ENCODE assay signal across 11 cellular contexts in genomic region chr4:41418444-41418843, GRCh38.
A peak's percentile ranks its signal among the peaks of the same experiment; 100 is the strongest.
DNase-seq lines count a peak whose midpoint lies in the region; ATAC-seq, FAIRE-seq and TF ChIP-seq lines count a peak whose summit lies in the region.
"Had no signal": no experiment of that assay in that cellular context is flagged by ENCODE, and none has a peak within 500 bp of the region (broad histone marks: within the 10 kb centered on the region; RNA-seq: fewer than 3 reads in every experiment).

No MANE protein-coding gene starts in this region.

- CTCF ChIA-PET in HepG2 (lab: Yijun Ruan, JAX; ENCODE audit: low intra/inter-chr PET ratio, low total read pairs) = no interaction called here

- ATAC-seq in right lobe of liver (peak in 3 of 4 donors; percentile 11 to 22 (median 14)), HepG2 (no peak), HG03039 (IDR thresholded peaks at IDR 0.05; ENCODE audit: unreplicated experiment) (no peak), GM19328 (IDR thresholded peaks at IDR 0.05; ENCODE audit: unreplicated experiment) (no peak), HG02840 (IDR thresholded peaks at IDR 0.05; ENCODE audit: low FRiP score, unreplicated experiment) (no peak)

- intact Hi-C loops in right lobe of liver (cut with DNase I) = no loop called here
- intact Hi-C loops in HepG2 (cut with micrococcal nuclease; ENCODE audit: unreplicated experiment) = no loop called here

- in situ Hi-C loops in HepG2 (cut with HindIII; ENCODE audit: extremely low pct_ligation_motif_present, low pct_unique_long_range_greater_than_20kb) = no loop called here

- no TSS peak for BruUV-seq in HepG2 (replicated peaks; lab: Mats Ljungman, UMichigan)

- no peaks in the 10 kb centered on the region for H4K20me1 ChIP-seq in HepG2 (ENCODE audit: insufficient read depth, low read length)

- TF ChIP-seq EP300 in HepG2 (IDR thresholded peaks at IDR 0.05; ENCODE audit: low read depth in 2 of 2, low read length in 2 of 2) (no peak), HepG2 (CRISPR knock-in tag; IDR thresholded peaks at IDR 0.05; ENCODE audit: borderline replicate concordance) (no peak)

- no peaks in the 10 kb centered on the region for H3K4me1 ChIP-seq in right lobe of liver
- no peaks in the 10 kb centered on the region for H3K4me1 ChIP-seq in HepG2 (ENCODE audit: insufficient read depth, low read length)

- H3K36me3 ChIP-seq in right lobe of liver = no peaks in the 10 kb centered on the region
- H3K36me3 ChIP-seq in HepG2 (replicated peaks in 1 of 2; ENCODE audit: control insufficient read depth in 1 of 2, insufficient read depth in 2 of 2, low read length in 2 of 2) = no peaks in the 10 kb centered on the region

- no peak overlapping the region for H2AFZ ChIP-seq in HepG2 (ENCODE audit: low read length)

- H3K4me3 ChIP-seq in right lobe of liver (no peak overlapping the region), HepG2 (replicated peaks in 1 of 3; ENCODE audit: insufficient read depth in 1 of 3, low read depth in 2 of 3, low read length in 3 of 3) (no peak overlapping the region), foreskin fibroblast (ENCODE audit: low read depth in 1 of 2, low read length in 2 of 2) (no peak overlapping the region)

- TF ChIP-seq POLR2A in right lobe of liver (IDR thresholded peaks at IDR 0.05) (no peak), HepG2 (IDR thresholded peaks at IDR 0.05; ENCODE audit: insufficient read depth in 1 of 2, low read depth in 2 of 2, low read length in 2 of 2) (no peak)

- no peaks in the 10 kb centered on the region for H3K79me2 ChIP-seq in HepG2 (ENCODE audit: insufficient read depth, low read length)

- FAIRE-seq in HepG2 (lab: Jason Lieb, UNC) = no peak
- FAIRE-seq: endothelial cell of umbilical vein had no signal

- TF ChIP-seq CTCF in right lobe of liver (IDR thresholded peaks at IDR 0.05) (no peak), HepG2 (CRISPR knock-in tag; IDR thresholded peaks at IDR 0.05) (no peak), foreskin fibroblast (IDR thresholded peaks at IDR 0.05; ENCODE audit: low read depth, low read length) (no peak)

- H3K4me2 ChIP-seq in HepG2 (ENCODE audit: low read depth, low read length) = no peak overlapping the region

- H3K27me3 ChIP-seq in right lobe of liver (no peaks in the 10 kb centered on the region), HepG2 (ENCODE audit: control insufficient read depth in 1 of 2, insufficient read depth in 2 of 2, low read length in 2 of 2) (peaks cover 0 to 7% of the 10 kb centered on the region in 2 experiments; a peak in 3 of 5 replicates)

- H3K9me3 ChIP-seq in right lobe of liver (no peaks in the 10 kb centered on the region), HepG2 (ENCODE audit: low read length) (no peaks in the 10 kb centered on the region)

- no peak overlapping the region for H3K9ac ChIP-seq in HepG2 (ENCODE audit: insufficient read depth, low read depth, low read length)

- 0% methylated on average over 2 of the region's 8 CpGs for WGBS in right lobe of liver (ENCODE audit: insufficient coverage, low coverage, low lambda C conversion rate, missing lambda C conversion rate)
- WGBS in HepG2 (ENCODE audit: low lambda C conversion rate) = 0% methylated on average over 3 of the region's 8 CpGs

- H3K27ac ChIP-seq in right lobe of liver = no peak overlapping the region
- H3K27ac ChIP-seq in HepG2 (ENCODE audit: extremely low read length, insufficient read depth, low read length) = no peak overlapping the region

- POLR2A ChIA-PET in HepG2 (lab: Yijun Ruan, JAX) = no interaction called here

- DNase-seq in right lobe of liver = peak in 1 of 3 donors; percentile 51
- DNase-seq in HepG2 (ENCODE audit: low spot score) = no peak
- peak; percentile 9 to 14 for DNase-seq in foreskin fibroblast
- peak; percentile 96 for DNase-seq in myocyte (ENCODE audit: low read depth)
- no peak for DNase-seq in stimulated activated CD4-positive, alpha-beta T cell treated with anti-CD3 and anti-CD28 coated beads, Interleukin-4, amount 100 ng/mL, for 1 hour
- DNase-seq: 8988T, SHP77 treated with DMSO at 0.1 percent for 48 hours had no signal

- no peak for TF ChIP-seq RAD21 in HepG2 (CRISPR knock-in tag; IDR thresholded peaks at IDR 0.05)

TF ChIP-seq in HepG2, 621 proteins besides CTCF, POLR2A, EP300 and RAD21 (continues in another document):
- TF ChIP-seq ZC3H4 (CRISPR knock-in tag; IDR thresholded peaks at IDR 0.05; ENCODE audit: borderline replicate concordance) (no peak), GATAD2A (CRISPR knock-in tag; IDR thresholded peaks at IDR 0.05) (no peak), ZNF512B (CRISPR knock-in tag; IDR thresholded peaks at IDR 0.05; ENCODE audit: borderline replicate concordance) (no peak), ZBTB26 (CRISPR knock-in tag; IDR thresholded peaks at IDR 0.05; ENCODE audit: borderline replicate concordance) (no peak), ZNF775 (CRISPR knock-in tag; IDR thresholded peaks at IDR 0.05; ENCODE audit: borderline replicate concordance) (no peak), HMG20A (CRISPR knock-in tag; IDR thresholded peaks at IDR 0.05; ENCODE audit: borderline replicate concordance) (no peak), ZNF746 (CRISPR knock-in tag; IDR thresholded peaks at IDR 0.05) (no peak), ZNF251 (CRISPR knock-in tag; IDR thresholded peaks at IDR 0.05) (no peak), RBAK (CRISPR knock-in tag; IDR thresholded peaks at IDR 0.05) (no peak), PPARG (CRISPR knock-in tag; conservative IDR thresholded peaks at IDR 0.05) (no peak), TARDBP (CRISPR knock-in tag; IDR thresholded peaks at IDR 0.05) (no peak), ISL2 (CRISPR knock-in tag; IDR thresholded peaks at IDR 0.05) (no peak), DR1 (CRISPR knock-in tag; IDR thresholded peaks at IDR 0.05) (no peak), REST (IDR thresholded peaks at IDR 0.05; ENCODE audit: borderline replicate concordance in 1 of 2, low read depth in 1 of 2, low read length in 2 of 2) (no peak), PREB (CRISPR knock-in tag; IDR thresholded peaks at IDR 0.05) (no peak)

Comparison
In these comparisons a context has a peak if more than half of its experiments do, and no peak if none do; other contexts are left out.
1. ATAC-seq: peak in right lobe of liver (3 of 4); none in HepG2 (single experiment), HG03039 (single experiment), GM19328 (single experiment) and HG02840 (single experiment).
2. DNase-seq: peak in foreskin fibroblast (2 of 2) and myocyte (single experiment); none in HepG2 (single experiment) and stimulated activated CD4-positive, alpha-beta T cell treated with anti-CD3 and anti-CD28 coated beads, Interleukin-4, amount 100 ng/mL, for 1 hour (single experiment).